14 cellular contexts compared by ENCODE assay signal in the genomic region with DNA sequence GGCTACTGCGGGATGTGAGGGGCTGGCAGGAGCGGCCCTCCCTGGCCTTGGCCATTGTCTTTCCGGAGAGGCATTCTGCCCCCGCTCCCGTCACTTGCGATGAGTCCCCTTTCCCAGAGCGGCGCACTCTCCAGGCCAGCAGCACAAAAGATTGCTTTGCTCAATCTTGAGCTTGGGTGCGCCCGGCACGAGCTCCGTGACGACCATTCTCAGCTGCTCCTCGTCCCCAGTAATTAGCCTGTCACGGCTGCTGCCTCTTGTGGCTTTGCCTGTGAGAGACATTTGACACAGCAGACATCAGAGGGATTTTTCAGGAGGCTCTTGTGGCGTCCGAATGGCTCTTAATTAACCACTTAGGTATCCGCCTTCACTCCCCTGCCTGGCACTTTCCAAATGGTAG.
DNase-seq lines count a peak whose midpoint lies in the region; TF ChIP-seq lines count a peak whose summit lies in the region.
"Had no signal": no experiment of that assay in that cellular context is flagged by ENCODE, and none has a peak within 500 bp of the region (broad histone marks: within the 10 kb centered on the region; RNA-seq: fewer than 3 reads in every experiment).

No MANE protein-coding gene starts in this region.

- H3K27me3 Mint-ChIP-seq in activated T-helper 1 cell treated with anti-CD3 and anti-CD28 coated beads, Interleukin-12 subunit alpha, Interleukin-12 subunit beta, Interleukin-2, Interleukin-4 antibody, amounts not matched to agents 30 ng/mL and 10 ng/mL and 1 ng/mL, durations not matched to agents 14 hours and 24 hours and 36 hours (ENCODE audit: insufficient read depth): peaks cover 11% of the 10 kb centered on the region

- H3K4me3 ChIP-seq in iPS-18c (ENCODE audit: insufficient read depth, low read depth, low read length) (peak overlapping the region; percentile 45), smooth muscle cell (peak overlapping the region; percentile 40)
- H3K4me3 ChIP-seq: lung, uterus had no signal

- peak overlapping the region; percentile 86 for H3K4me2 ChIP-seq in smooth muscle cell

- H3K4me1 Mint-ChIP-seq in activated T-helper 1 cell treated with anti-CD3 and anti-CD28 coated beads, Interleukin-12 subunit alpha, Interleukin-12 subunit beta, Interleukin-2, Interleukin-4 antibody, amounts not matched to agents 30 ng/mL and 10 ng/mL and 1 ng/mL, durations not matched to agents 14 hours and 24 hours and 36 hours (ENCODE audit: low read depth): no peaks in the 10 kb centered on the region
- H3K4me1 Mint-ChIP-seq: activated CD8-positive, alpha-beta memory T cell treated with anti-CD3 and anti-CD28 coated beads, Interleukin-2, amount 10 ng/mL, durations not matched to agents 7 days and 5 days had no signal

- WGBS in smooth muscle cell (ENCODE audit: low lambda C conversion rate): 2% methylated on average over 18 of the region's 18 CpGs

- DNase-seq in NCI-H2227 (lab: John Stamatoyannopoulos, UW; ENCODE audit: unreplicated experiment) (peak; percentile 4), NCI-H2227 treated with DMSO at 0.1 percent for 48 hours (lab: John Stamatoyannopoulos, UW) (no peak), RPMI8226 (peak; percentile 16), smooth muscle cell (lab: John Stamatoyannopoulos, UW; ENCODE audit: unreplicated experiment) (no peak), glomerular visceral epithelial cell (ENCODE audit: extremely low spot score) (no peak), SKM-1 treated with dmso at 0.1 percent for 144 hours (lab: John Stamatoyannopoulos, UW; ENCODE audit: unreplicated experiment) (no peak)
- no peak for DNase-seq in activated T-helper 1 cell treated with anti-CD3 and anti-CD28 coated beads, Interleukin-12 subunit alpha, Interleukin-12 subunit beta, Interleukin-2, Interleukin-4 antibody, amounts not matched to agents 30 ng/mL and 10 ng/mL and 1 ng/mL, durations not matched to agents 14 hours and 24 hours and 36 hours (ENCODE audit: low spot score)
- DNase-seq: 8988T; activated CD8-positive, alpha-beta memory T cell treated with anti-CD3 and anti-CD28 coated beads, Interleukin-2, amount 10 ng/mL, durations not matched to agents 7 days and 5 days; DMS53; uterus had no signal

- no peaks in the 10 kb centered on the region for H3K36me3 Mint-ChIP-seq in activated T-helper 1 cell treated with anti-CD3 and anti-CD28 coated beads, Interleukin-12 subunit alpha, Interleukin-12 subunit beta, Interleukin-2, Interleukin-4 antibody, amounts not matched to agents 30 ng/mL and 10 ng/mL and 1 ng/mL, durations not matched to agents 14 hours and 24 hours and 36 hours (ENCODE audit: low read depth)
- H3K36me3 Mint-ChIP-seq: activated CD8-positive, alpha-beta memory T cell treated with anti-CD3 and anti-CD28 coated beads, Interleukin-2, amount 10 ng/mL, durations not matched to agents 7 days and 5 days had no signal

- H3F3A ChIP-seq in smooth muscle cell (ENCODE audit: low read depth): no peaks in the 10 kb centered on the region

- H3K4me3 Mint-ChIP-seq in activated T-helper 1 cell treated with anti-CD3 and anti-CD28 coated beads, Interleukin-12 subunit alpha, Interleukin-12 subunit beta, Interleukin-2, Interleukin-4 antibody, amounts not matched to agents 30 ng/mL and 10 ng/mL and 1 ng/mL, durations not matched to agents 14 hours and 24 hours and 36 hours: no peak overlapping the region
- H3K4me3 Mint-ChIP-seq: activated CD8-positive, alpha-beta memory T cell treated with anti-CD3 and anti-CD28 coated beads, Interleukin-2, amount 10 ng/mL, durations not matched to agents 7 days and 5 days; T-helper 2 cell treated with Interferon-gamma antibody and Interleukin-4, amounts not matched to agents 5 μg/mL and 100 μg/mL, for 36 hours had no signal

- H2AFZ ChIP-seq in smooth muscle cell (ENCODE audit: low read depth): peak overlapping the region; percentile 84

- H3K9me3 ChIP-seq in iPS-18c (ENCODE audit: control insufficient read depth, insufficient read depth, low read length): no peaks in the 10 kb centered on the region
- no peaks in the 10 kb centered on the region for H3K9me3 ChIP-seq in smooth muscle cell (replicated peaks; ENCODE audit: low read depth)
- H3K9me3 ChIP-seq: uterus had no signal

- H3K4me1 ChIP-seq in smooth muscle cell (ENCODE audit: low read depth): peaks cover 13% of the 10 kb centered on the region
- H3K4me1 ChIP-seq: uterus had no signal

- H3K27ac ChIP-seq in smooth muscle cell (ENCODE audit: low read depth): no peak overlapping the region
- H3K27ac ChIP-seq: uterus had no signal

- TF ChIP-seq CTCF in smooth muscle cell (IDR thresholded peaks at IDR 0.05; ENCODE audit: borderline replicate concordance, insufficient read depth, poor library complexity, severe bottlenecking): no peak

- intact Hi-C loops in activated T-helper 1 cell treated with anti-CD3 and anti-CD28 coated beads, Interleukin-12 subunit alpha, Interleukin-12 subunit beta, Interleukin-2, Interleukin-4 antibody, amounts not matched to agents 30 ng/mL and 10 ng/mL and 1 ng/mL, durations not matched to agents 14 hours and 24 hours and 36 hours (cut with micrococcal nuclease): no loop called here

- peaks cover 64% of the 10 kb centered on the region for H3K27me3 ChIP-seq in smooth muscle cell (ENCODE audit: low read depth)

- H3K9me3 Mint-ChIP-seq in activated T-helper 1 cell treated with anti-CD3 and anti-CD28 coated beads, Interleukin-12 subunit alpha, Interleukin-12 subunit beta, Interleukin-2, Interleukin-4 antibody, amounts not matched to agents 30 ng/mL and 10 ng/mL and 1 ng/mL, durations not matched to agents 14 hours and 24 hours and 36 hours: no peaks in the 10 kb centered on the region
- H3K9me3 Mint-ChIP-seq: T-helper 2 cell treated with Interferon-gamma antibody and Interleukin-4, amounts not matched to agents 5 μg/mL and 100 μg/mL, for 36 hours had no signal

- H3K79me2 ChIP-seq in smooth muscle cell (ENCODE audit: low read depth): no peaks in the 10 kb centered on the region

- H3K36me3 ChIP-seq in smooth muscle cell (ENCODE audit: low read depth): no peaks in the 10 kb centered on the region
- H3K36me3 ChIP-seq: uterus had no signal

- no peak overlapping the region for H3K27ac Mint-ChIP-seq in activated T-helper 1 cell treated with anti-CD3 and anti-CD28 coated beads, Interleukin-12 subunit alpha, Interleukin-12 subunit beta, Interleukin-2, Interleukin-4 antibody, amounts not matched to agents 30 ng/mL and 10 ng/mL and 1 ng/mL, durations not matched to agents 14 hours and 24 hours and 36 hours
- H3K27ac Mint-ChIP-seq: activated CD8-positive, alpha-beta memory T cell treated with anti-CD3 and anti-CD28 coated beads, Interleukin-2, amount 10 ng/mL, durations not matched to agents 7 days and 5 days; T-helper 2 cell treated with Interferon-gamma antibody and Interleukin-4, amounts not matched to agents 5 μg/mL and 100 μg/mL, for 36 hours had no signal

- H3K9ac ChIP-seq in smooth muscle cell (ENCODE audit: low read depth): peak overlapping the region; percentile 8

- no peaks in the 10 kb centered on the region for H4K20me1 ChIP-seq in smooth muscle cell (ENCODE audit: low read depth)

Comparison
In these comparisons a context has a peak if more than half of its experiments do, and no peak if none do; other contexts are left out.
1. DNase-seq: peak in NCI-H2227 (single experiment) and RPMI8226 (single experiment); none in NCI-H2227 treated with DMSO at 0.1 percent for 48 hours (single experiment), smooth muscle cell (single experiment), activated T-helper 1 cell treated with anti-CD3 and anti-CD28 coated beads, Interleukin-12 subunit alpha, Interleukin-12 subunit beta, Interleukin-2, Interleukin-4 antibody, amounts not matched to agents 30 ng/mL and 10 ng/mL and 1 ng/mL, durations not matched to agents 14 hours and 24 hours and 36 hours (single experiment), glomerular visceral epithelial cell (single experiment) and SKM-1 treated with dmso at 0.1 percent for 144 hours (single experiment).